Comparison of ENCODE assay signal across 18 cellular contexts in genomic region chrX:133880032-133880443, GRCh38.
A peak's percentile ranks its signal among the peaks of the same experiment; 100 is the strongest.
DNase-seq lines count a peak whose midpoint lies in the region; ATAC-seq and TF ChIP-seq lines count a peak whose summit lies in the region.
"Had no signal": no experiment of that assay in that cellular context is flagged by ENCODE, and none has a peak within 500 bp of the region (broad histone marks: within the 10 kb centered on the region; RNA-seq: fewer than 3 reads in every experiment).

No MANE protein-coding gene starts in this region.

- DNase-seq in NCI-H1105 treated with DMSO at 0.1 percent for 48 hours (lab: John Stamatoyannopoulos, UW) (peak; percentile 21), choroid plexus epithelial cell (ENCODE audit: low read depth) (peak; percentile 13), OCI-M2 (lab: John Stamatoyannopoulos, UW; ENCODE audit: unreplicated experiment) (no peak), kidney tubule cell (ENCODE audit: low spot score) (no peak), left lung (no peak)
- DNase-seq in activated CD4-positive, alpha-beta T cell treated with anti-CD3 and anti-CD28 coated beads for 36 hours = no peak
- DNase-seq: activated CD4-positive, alpha-beta T cell treated with anti-CD3 and anti-CD28 coated beads, Interleukin-2, amount 50 U/mL, for 48 hours; activated T-cell treated with anti-CD3 and anti-CD28 coated beads, Interleukin-2, amount 50 U/mL, for 1 hour; body of pancreas; NCI-H146; stimulated activated naive CD4-positive, alpha-beta T cell treated with Interleukin-2 at 50 U/mL for 16 hours; upper lobe of left lung had no signal

- intact Hi-C loops in activated CD4-positive, alpha-beta T cell treated with anti-CD3 and anti-CD28 coated beads for 36 hours (cut with DNase I, micrococcal nuclease) = no loop called here
- intact Hi-C loops in left lung (cut with DNase I) = no loop called here

- H3K9me3 ChIP-seq in HEK293 (ENCODE audit: control insufficient read depth, insufficient read depth, low read depth, low read length) (no peaks in the 10 kb centered on the region), left lung (no peaks in the 10 kb centered on the region)
- H3K9me3 ChIP-seq: body of pancreas, upper lobe of left lung had no signal

- no peak overlapping the region for H3K4me3 Mint-ChIP-seq in activated CD4-positive, alpha-beta T cell treated with anti-CD3 and anti-CD28 coated beads for 36 hours
- H3K4me3 Mint-ChIP-seq: activated naive CD8-positive, alpha-beta T cell; B cell; dendritic cell treated with granulocyte-macrophage colony-stimulating factor and Interleukin-4, amounts not matched to agents 40 ng/mL and 50 ng/mL, for 4 days had no signal

- no peaks in the 10 kb centered on the region for H3K4me1 Mint-ChIP-seq in activated CD4-positive, alpha-beta T cell treated with anti-CD3 and anti-CD28 coated beads for 36 hours
- H3K4me1 Mint-ChIP-seq: B cell had no signal

- H3K27ac ChIP-seq in HEK293 (ENCODE audit: extremely low read depth, low read depth, low read length) (no peak overlapping the region), left lung (no peak overlapping the region)
- H3K27ac ChIP-seq: body of pancreas, epithelial cell of prostate, upper lobe of left lung had no signal

- CTCF ChIA-PET in HEK293 (lab: Yijun Ruan, JAX) = interaction anchor here (1.3 kb wide), 1 partner anchor 16 kb away, joined by 6 read pairs; no protein-coding TSS in a partner anchor
- CTCF ChIA-PET in activated CD4-positive, alpha-beta T cell treated with anti-CD3 and anti-CD28 coated beads for 36 hours (lab: Charles Lee) = interaction anchor here (1.0 kb wide), 1 partner anchor 117 kb away, joined by 3 read pairs; no protein-coding TSS in a partner anchor

- H3K36me3 ChIP-seq in HEK293 (ENCODE audit: control insufficient read depth in 2 of 2, insufficient read depth in 1 of 2, low read length in 2 of 2) (no peaks in the 10 kb centered on the region), left lung (no peaks in the 10 kb centered on the region)
- H3K36me3 ChIP-seq: upper lobe of left lung had no signal

- no peak overlapping the region for H3K27ac Mint-ChIP-seq in activated CD4-positive, alpha-beta T cell treated with anti-CD3 and anti-CD28 coated beads for 36 hours
- H3K27ac Mint-ChIP-seq: activated naive CD8-positive, alpha-beta T cell; B cell; dendritic cell treated with granulocyte-macrophage colony-stimulating factor and Interleukin-4, amounts not matched to agents 40 ng/mL and 50 ng/mL, for 4 days had no signal

- H3K9me3 Mint-ChIP-seq in activated CD4-positive, alpha-beta T cell treated with anti-CD3 and anti-CD28 coated beads for 36 hours (ENCODE audit: low read depth) = no peaks in the 10 kb centered on the region
- H3K9me3 Mint-ChIP-seq: dendritic cell treated with granulocyte-macrophage colony-stimulating factor and Interleukin-4, amounts not matched to agents 40 ng/mL and 50 ng/mL, for 4 days had no signal

- no peaks in the 10 kb centered on the region for H3K27me3 Mint-ChIP-seq in activated CD4-positive, alpha-beta T cell treated with anti-CD3 and anti-CD28 coated beads for 36 hours
- H3K27me3 Mint-ChIP-seq: activated naive CD8-positive, alpha-beta T cell; dendritic cell treated with granulocyte-macrophage colony-stimulating factor and Interleukin-4, amounts not matched to agents 40 ng/mL and 50 ng/mL, for 4 days had no signal

- H3K4me3 ChIP-seq in HEK293 (ENCODE audit: low read depth, low read length) (no peak overlapping the region), choroid plexus epithelial cell (ENCODE audit: low read depth, low read length) (no peak overlapping the region), left lung (no peak overlapping the region)
- H3K4me3 ChIP-seq: body of pancreas, upper lobe of left lung had no signal

- ATAC-seq in GM18867 (IDR thresholded peaks at IDR 0.05; ENCODE audit: unreplicated experiment) (peak; percentile 99), left lung (no peak)
- no peak for ATAC-seq in activated CD4-positive, alpha-beta T cell treated with anti-CD3 and anti-CD28 coated beads for 36 hours
- ATAC-seq: body of pancreas had no signal

- H3K4me1 ChIP-seq in HEK293 (ENCODE audit: control insufficient read depth, insufficient read depth, low read length) = peaks cover 17% of the 10 kb centered on the region
- no peaks in the 10 kb centered on the region for H3K4me1 ChIP-seq in left lung
- H3K4me1 ChIP-seq: upper lobe of left lung had no signal

- H3K27me3 ChIP-seq in left lung = no peaks in the 10 kb centered on the region
- H3K27me3 ChIP-seq: body of pancreas, upper lobe of left lung had no signal

- no peak for TF ChIP-seq CTCF in HEK293 (tag by site-specific recombination; IDR thresholded peaks at IDR 0.05)
- no peak for TF ChIP-seq CTCF in choroid plexus epithelial cell (conservative IDR thresholded peaks at IDR 0.05; ENCODE audit: low read depth, low read length)
- no peak for TF ChIP-seq CTCF in left lung (IDR thresholded peaks at IDR 0.05)

- POLR2A ChIA-PET in HEK293 (lab: Yijun Ruan, JAX) = no interaction called here
- POLR2A ChIA-PET in activated CD4-positive, alpha-beta T cell treated with anti-CD3 and anti-CD28 coated beads for 36 hours (lab: Charles Lee) = no interaction called here

- H3K36me3 Mint-ChIP-seq in activated CD4-positive, alpha-beta T cell treated with anti-CD3 and anti-CD28 coated beads for 36 hours (ENCODE audit: low read depth) = no peaks in the 10 kb centered on the region
- H3K36me3 Mint-ChIP-seq: activated naive CD8-positive, alpha-beta T cell had no signal

TF ChIP-seq in HEK293, 187 proteins besides CTCF, POLR2A, EP300 and RAD21 (continues in another document):
- TF ChIP-seq ZNF610 (tag by site-specific recombination; IDR thresholded peaks at IDR 0.05; ENCODE audit: borderline replicate concordance) (no peak), GFI1B (tag by site-specific recombination; IDR thresholded peaks at IDR 0.05) (peak; percentile 69), ZNF830 (tag by site-specific recombination; IDR thresholded peaks at IDR 0.05; ENCODE audit: low read depth) (no peak), ZNF596 (tag by site-specific recombination; IDR thresholded peaks at IDR 0.05) (peak; percentile 49), ZFP3 (tag by site-specific recombination; IDR thresholded peaks at IDR 0.05; ENCODE audit: low read depth) (no peak), ZNF768 (tag by site-specific recombination; IDR thresholded peaks at IDR 0.05) (no peak), ZSCAN5A (tag by site-specific recombination; IDR thresholded peaks at IDR 0.05) (no peak), ZNF580 (tag by site-specific recombination; IDR thresholded peaks at IDR 0.05) (peak; percentile 76; the same call in 1 of the 2 replicates), IKZF3 (tag by site-specific recombination; IDR thresholded peaks at IDR 0.05) (peak; percentile 60; the same call in 1 of the 2 replicates), ZNF501 (tag by site-specific recombination; IDR thresholded peaks at IDR 0.05) (peak; percentile 61; the same call in 1 of the 2 replicates), SP7 (tag by site-specific recombination; IDR thresholded peaks at IDR 0.05) (peak; percentile 48), ZNF629 (tag by site-specific recombination; IDR thresholded peaks at IDR 0.05) (peak; percentile 62), ZNF394 (tag by site-specific recombination; IDR thresholded peaks at IDR 0.05; ENCODE audit: borderline replicate concordance) (peak; percentile 41; the same call in 1 of the 2 replicates), SETDB1 (IDR thresholded peaks at IDR 0.05; ENCODE audit: insufficient read length, low read length) (no peak), PRDM4 (tag by site-specific recombination; IDR thresholded peaks at IDR 0.05) (peak; percentile 82)

Comparison
In these comparisons a context has a peak if more than half of its experiments do, and no peak if none do; other contexts are left out.
1. DNase-seq: peak in NCI-H1105 treated with DMSO at 0.1 percent for 48 hours (single experiment) and choroid plexus epithelial cell (single experiment); none in OCI-M2 (single experiment), activated CD4-positive, alpha-beta T cell treated with anti-CD3 and anti-CD28 coated beads for 36 hours (single experiment), kidney tubule cell (single experiment) and left lung (0 of 2).